Comparison of ENCODE assay signal across 1 cellular context in genomic region chr14:35291709-35292050, GRCh38.
TF ChIP-seq lines count a peak whose summit lies in the region.

No MANE protein-coding gene starts in this region.

TF ChIP-seq in HEK293, 187 proteins besides CTCF, POLR2A, EP300 and RAD21 (continued from another document):
- TF ChIP-seq PRDM10 (tag by site-specific recombination; IDR thresholded peaks at IDR 0.05), result peak; percentile 89
- peak; percentile 57; the same call in 1 of the 2 replicates for TF ChIP-seq ZBTB44 (tag by site-specific recombination; IDR thresholded peaks at IDR 0.05)
- 0 out of 2 replicates have a peak, but pooled peaks have one; percentile 13 for TF ChIP-seq ZNF362 (tag by site-specific recombination; IDR thresholded peaks at IDR 0.05)
